Comparison of ENCODE assay signal across 1 cellular context in genomic region chr10:78972160-78972946, GRCh38.
TF ChIP-seq lines count a peak whose summit lies in the region.

No MANE protein-coding gene starts in this region.

TF ChIP-seq in HepG2, 621 proteins besides CTCF, POLR2A, EP300 and RAD21 (continued from another document and continues in another):
- TF ChIP-seq REST (IDR thresholded peaks at IDR 0.05; ENCODE audit: borderline replicate concordance in 1 of 2, low read depth in 1 of 2, low read length in 2 of 2) (peak in 1 of 2 experiments; percentile 12; a peak in 1 of 4 replicates), ZNF792 (CRISPR knock-in tag; IDR thresholded peaks at IDR 0.05) (no peak; the same call in none of the 2 replicates), ATF7 (IDR thresholded peaks at IDR 0.05) (no peak), ATF7 (CRISPR knock-in tag; IDR thresholded peaks at IDR 0.05) (no peak; the same call in 1 of the 2 replicates), PHF8 (CRISPR knock-in tag; IDR thresholded peaks at IDR 0.05) (peak; percentile 52), ZNF331 (CRISPR knock-in tag; IDR thresholded peaks at IDR 0.05) (no peak), ZNF703 (CRISPR knock-in tag; IDR thresholded peaks at IDR 0.05; ENCODE audit: borderline replicate concordance) (no peak), RBAK (CRISPR knock-in tag; IDR thresholded peaks at IDR 0.05) (no peak), HDAC2 (CRISPR knock-in tag; IDR thresholded peaks at IDR 0.05) (peak; percentile 62), PAWR (CRISPR knock-in tag; IDR thresholded peaks at IDR 0.05; ENCODE audit: borderline replicate concordance) (no peak), DBP (CRISPR knock-in tag; IDR thresholded peaks at IDR 0.05; ENCODE audit: not compliant biosample characterization) (no peak), ZFP91 (CRISPR knock-in tag; IDR thresholded peaks at IDR 0.05; ENCODE audit: borderline replicate concordance) (peak; percentile 77), MEIS2 (CRISPR knock-in tag; IDR thresholded peaks at IDR 0.05) (peak; percentile 47; the same call in 1 of the 2 replicates), NR2F6 (IDR thresholded peaks at IDR 0.05) (peak; percentile 31; the same call in 1 of the 2 replicates), NR2F6 (CRISPR knock-in tag; IDR thresholded peaks at IDR 0.05) (peak; percentile 72), LBX2 (CRISPR knock-in tag; IDR thresholded peaks at IDR 0.05; ENCODE audit: borderline replicate concordance) (no peak), TP53 (CRISPR knock-in tag; conservative IDR thresholded peaks at IDR 0.05) (no peak), KLF6 (CRISPR knock-in tag; IDR thresholded peaks at IDR 0.05) (no peak), HBP1 (CRISPR knock-in tag; IDR thresholded peaks at IDR 0.05; ENCODE audit: low read depth) (peak; percentile 25; the same call in 1 of the 2 replicates), SOX5 (CRISPR knock-in tag; IDR thresholded peaks at IDR 0.05; ENCODE audit: borderline replicate concordance) (peak; percentile 62; the same call in 1 of the 2 replicates), ZNF619 (CRISPR knock-in tag; IDR thresholded peaks at IDR 0.05) (0 out of 2 replicates have a peak, but pooled peaks have one; percentile 13), HINFP (CRISPR knock-in tag; IDR thresholded peaks at IDR 0.05; ENCODE audit: low read depth) (peak; percentile 64), CHCHD3 (CRISPR knock-in tag; IDR thresholded peaks at IDR 0.05) (0 out of 2 replicates have a peak, but pooled peaks have one; percentile 77), TAF1 (CRISPR knock-in tag; IDR thresholded peaks at IDR 0.05) (peak; percentile 16; the same call in 1 of the 2 replicates), ZNF205 (CRISPR knock-in tag; IDR thresholded peaks at IDR 0.05) (peak; percentile 36; the same call in 1 of the 2 replicates), ZNF276 (CRISPR knock-in tag; IDR thresholded peaks at IDR 0.05; ENCODE audit: low read depth) (no peak), REL (CRISPR knock-in tag; conservative IDR thresholded peaks at IDR 0.05) (peak; percentile 67; the same call in 1 of the 2 replicates), CREB1 (IDR thresholded peaks at IDR 0.05) (no peak), CREB1 (CRISPR knock-in tag; IDR thresholded peaks at IDR 0.05) (no peak), ZNF605 (CRISPR knock-in tag; IDR thresholded peaks at IDR 0.05) (no peak), ZNF33B (CRISPR knock-in tag; IDR thresholded peaks at IDR 0.05) (no peak; the same call in 1 of the 2 replicates), AKNA (CRISPR knock-in tag; IDR thresholded peaks at IDR 0.05; ENCODE audit: borderline replicate concordance) (no peak), IRX3 (CRISPR knock-in tag; IDR thresholded peaks at IDR 0.05; ENCODE audit: borderline replicate concordance, low read depth) (no peak), ZNF549 (CRISPR knock-in tag; IDR thresholded peaks at IDR 0.05) (no peak), ZNF343 (CRISPR knock-in tag; IDR thresholded peaks at IDR 0.05) (no peak), AKAP8 (CRISPR knock-in tag; IDR thresholded peaks at IDR 0.05) (no peak), ZNF354B (CRISPR knock-in tag; IDR thresholded peaks at IDR 0.05) (no peak), DMAP1 (CRISPR knock-in tag; IDR thresholded peaks at IDR 0.05) (peak; percentile 51)
